In genomic region chr6:163538331-163538730, GRCh38 we compare ENCODE assay signal across 1 cellular context.
TF ChIP-seq lines count a peak whose summit lies in the region.

No MANE protein-coding gene starts in this region.

TF ChIP-seq in WTC11, 78 proteins besides CTCF, POLR2A, EP300 and RAD21 (continued from another document):
- TF ChIP-seq, protein P1, sequence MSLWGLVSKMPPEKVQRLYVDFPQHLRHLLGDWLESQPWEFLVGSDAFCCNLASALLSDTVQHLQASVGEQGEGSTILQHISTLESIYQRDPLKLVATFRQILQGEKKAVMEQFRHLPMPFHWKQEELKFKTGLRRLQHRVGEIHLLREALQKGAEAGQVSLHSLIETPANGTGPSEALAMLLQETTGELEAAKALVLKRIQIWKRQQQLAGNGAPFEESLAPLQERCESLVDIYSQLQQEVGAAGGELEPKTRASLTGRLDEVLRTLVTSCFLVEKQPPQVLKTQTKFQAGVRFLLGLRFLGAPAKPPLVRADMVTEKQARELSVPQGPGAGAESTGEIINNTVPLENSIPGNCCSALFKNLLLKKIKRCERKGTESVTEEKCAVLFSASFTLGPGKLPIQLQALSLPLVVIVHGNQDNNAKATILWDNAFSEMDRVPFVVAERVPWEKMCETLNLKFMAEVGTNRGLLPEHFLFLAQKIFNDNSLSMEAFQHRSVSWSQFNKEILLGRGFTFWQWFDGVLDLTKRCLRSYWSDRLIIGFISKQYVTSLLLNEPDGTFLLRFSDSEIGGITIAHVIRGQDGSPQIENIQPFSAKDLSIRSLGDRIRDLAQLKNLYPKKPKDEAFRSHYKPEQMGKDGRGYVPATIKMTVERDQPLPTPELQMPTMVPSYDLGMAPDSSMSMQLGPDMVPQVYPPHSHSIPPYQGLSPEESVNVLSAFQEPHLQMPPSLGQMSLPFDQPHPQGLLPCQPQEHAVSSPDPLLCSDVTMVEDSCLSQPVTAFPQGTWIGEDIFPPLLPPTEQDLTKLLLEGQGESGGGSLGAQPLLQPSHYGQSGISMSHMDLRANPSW (CRISPR knock-in tag; conservative IDR thresholded peaks at IDR 0.05; ENCODE audit: low read depth) = no peak
- TF ChIP-seq ZNF138 (CRISPR knock-in tag; conservative IDR thresholded peaks at IDR 0.05) (no peak), GABPB1 (CRISPR knock-in tag; IDR thresholded peaks at IDR 0.05) (no peak), ZNF416 (CRISPR knock-in tag; IDR thresholded peaks at IDR 0.05) (no peak), TP53 (CRISPR knock-in tag; IDR thresholded peaks at IDR 0.05) (no peak), GRHL2 (CRISPR knock-in tag; IDR thresholded peaks at IDR 0.05; ENCODE audit: insufficient replicate concordance, severe bottlenecking) (no peak), NFE2L1 (CRISPR knock-in tag; IDR thresholded peaks at IDR 0.05) (no peak), MLX (CRISPR knock-in tag; IDR thresholded peaks at IDR 0.05) (no peak), NR2C2 (CRISPR knock-in tag; IDR thresholded peaks at IDR 0.05) (no peak)
- TF ChIP-seq, protein P2, sequence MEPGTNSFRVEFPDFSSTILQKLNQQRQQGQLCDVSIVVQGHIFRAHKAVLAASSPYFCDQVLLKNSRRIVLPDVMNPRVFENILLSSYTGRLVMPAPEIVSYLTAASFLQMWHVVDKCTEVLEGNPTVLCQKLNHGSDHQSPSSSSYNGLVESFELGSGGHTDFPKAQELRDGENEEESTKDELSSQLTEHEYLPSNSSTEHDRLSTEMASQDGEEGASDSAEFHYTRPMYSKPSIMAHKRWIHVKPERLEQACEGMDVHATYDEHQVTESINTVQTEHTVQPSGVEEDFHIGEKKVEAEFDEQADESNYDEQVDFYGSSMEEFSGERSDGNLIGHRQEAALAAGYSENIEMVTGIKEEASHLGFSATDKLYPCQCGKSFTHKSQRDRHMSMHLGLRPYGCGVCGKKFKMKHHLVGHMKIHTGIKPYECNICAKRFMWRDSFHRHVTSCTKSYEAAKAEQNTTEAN (CRISPR knock-in tag; IDR thresholded peaks at IDR 0.05) = no peak
- TF ChIP-seq, protein P3, sequence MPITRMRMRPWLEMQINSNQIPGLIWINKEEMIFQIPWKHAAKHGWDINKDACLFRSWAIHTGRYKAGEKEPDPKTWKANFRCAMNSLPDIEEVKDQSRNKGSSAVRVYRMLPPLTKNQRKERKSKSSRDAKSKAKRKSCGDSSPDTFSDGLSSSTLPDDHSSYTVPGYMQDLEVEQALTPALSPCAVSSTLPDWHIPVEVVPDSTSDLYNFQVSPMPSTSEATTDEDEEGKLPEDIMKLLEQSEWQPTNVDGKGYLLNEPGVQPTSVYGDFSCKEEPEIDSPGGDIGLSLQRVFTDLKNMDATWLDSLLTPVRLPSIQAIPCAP (CRISPR knock-in tag; IDR thresholded peaks at IDR 0.05) = no peak
- TF ChIP-seq, protein P4, sequence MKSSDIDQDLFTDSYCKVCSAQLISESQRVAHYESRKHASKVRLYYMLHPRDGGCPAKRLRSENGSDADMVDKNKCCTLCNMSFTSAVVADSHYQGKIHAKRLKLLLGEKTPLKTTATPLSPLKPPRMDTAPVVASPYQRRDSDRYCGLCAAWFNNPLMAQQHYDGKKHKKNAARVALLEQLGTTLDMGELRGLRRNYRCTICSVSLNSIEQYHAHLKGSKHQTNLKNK (CRISPR knock-in tag; IDR thresholded peaks at IDR 0.05) = no peak
